ENCODE assay signal across 22 cellular contexts in genomic region chr7:116800594-116800993, GRCh38.
A peak's percentile ranks its signal among the peaks of the same experiment; 100 is the strongest.
DNase-seq lines count a peak whose midpoint lies in the region; ATAC-seq and TF ChIP-seq lines count a peak whose summit lies in the region.
"Had no signal": no experiment of that assay in that cellular context is flagged by ENCODE, and none has a peak within 500 bp of the region (broad histone marks: within the 10 kb centered on the region; RNA-seq: fewer than 3 reads in every experiment).

No MANE protein-coding gene starts in this region.

- peaks cover 6% of the 10 kb centered on the region for H3K27me3 Mint-ChIP-seq in activated T-helper 2 cell treated with anti-CD3 and anti-CD28 coated beads, Interferon-gamma antibody, Interleukin-2, Interleukin-4, amounts not matched to agents 10 μg/mL and 5 μg/mL and 100 μg/mL, durations not matched to agents 14 hours and 24 hours and 36 hours (ENCODE audit: low read depth)

- no peaks in the 10 kb centered on the region for H4K20me1 ChIP-seq in HCT116 (ENCODE audit: insufficient read depth)

- H3K14ac ChIP-seq in neuronal stem cell (ENCODE audit: low read length): no peak overlapping the region

- H4K8ac ChIP-seq in neuronal stem cell (ENCODE audit: low read depth, low read length): no peak overlapping the region

- no CpG with 5 or more reads among the region's 2 CpGs for WGBS in neuronal stem cell (ENCODE audit: extremely low coverage in 2 of 2, insufficient read length in 2 of 2, insufficient replicate concordance in 1 of 2), 2 donors

- ATAC-seq in HCT116: peak; percentile 42
- ATAC-seq: activated CD8-positive, alpha-beta memory T cell treated with anti-CD3 and anti-CD28 coated beads, Interleukin-2, amount 10 ng/mL, durations not matched to agents 7 days and 5 days had no signal

- H2AFZ ChIP-seq in ACC112 (ENCODE audit: low read length, unreplicated experiment) (no peak overlapping the region), HCT116 (ENCODE audit: low read depth, low read length, poor library complexity, severe bottlenecking) (no peak overlapping the region), neuronal stem cell (ENCODE audit: low read length) (no peak overlapping the region)

- no peak overlapping the region for H3K4ac ChIP-seq in neuronal stem cell (ENCODE audit: low read length)

- TF ChIP-seq POLR2A in HCT116 (IDR thresholded peaks at IDR 0.05; ENCODE audit: borderline replicate concordance, extremely low read depth, insufficient read depth, insufficient read length): no peak
- TF ChIP-seq POLR2A in vagina (IDR thresholded peaks at IDR 0.05): no peak

- H3K27me3 ChIP-seq in ACC112 (ENCODE audit: insufficient read depth, low read length): no peaks in the 10 kb centered on the region
- H3K27me3 ChIP-seq in HCT116 (ENCODE audit: insufficient read depth, low read length): no peaks in the 10 kb centered on the region
- H3K27me3 ChIP-seq in neuronal stem cell (ENCODE audit: control insufficient read depth in 3 of 3, insufficient read depth in 3 of 3, low read depth in 1 of 3, low read length in 3 of 3): no peaks in the 10 kb centered on the region
- H3K27me3 ChIP-seq in vagina: no peaks in the 10 kb centered on the region
- H3K27me3 ChIP-seq: ascending aorta, SJSA1, spleen, testis had no signal

- CTCF ChIA-PET in HCT116 (lab: Charles Lee): no interaction called here

- H3K27ac Mint-ChIP-seq in activated T-helper 2 cell treated with anti-CD3 and anti-CD28 coated beads, Interferon-gamma antibody, Interleukin-2, Interleukin-4, amounts not matched to agents 10 μg/mL and 5 μg/mL and 100 μg/mL, durations not matched to agents 14 hours and 24 hours and 36 hours: peak overlapping the region; percentile 2
- H3K27ac Mint-ChIP-seq: activated CD8-positive, alpha-beta memory T cell treated with anti-CD3 and anti-CD28 coated beads, Interleukin-2, amount 10 ng/mL, durations not matched to agents 7 days and 5 days; activated naive CD8-positive, alpha-beta T cell treated with anti-CD3 and anti-CD28 coated beads for 36 hours had no signal

- no peaks in the 10 kb centered on the region for H3K9me2 ChIP-seq in HCT116 (ENCODE audit: insufficient read depth)

- DNase-seq in HCT116 (ENCODE audit: low read depth, low spot score): no peak
- DNase-seq in activated T-helper 2 cell treated with anti-CD3 and anti-CD28 coated beads, Interferon-gamma antibody, Interleukin-2, Interleukin-4, amounts not matched to agents 10 μg/mL and 5 μg/mL and 100 μg/mL, durations not matched to agents 14 hours and 24 hours and 36 hours (ENCODE audit: low spot score): no peak
- DNase-seq in neuronal stem cell (ENCODE audit: low spot score): no peak
- no peak for DNase-seq in cortex of kidney (lab: John Stamatoyannopoulos, UW)
- no peak for DNase-seq in stimulated activated CD4-positive, alpha-beta T cell treated with anti-CD3 and anti-CD28 coated beads, Interleukin-12 subunit alpha, Interleukin-12 subunit beta, amount 100 ng/mL, for 4 hours
- no peak for DNase-seq in SHP77 treated with DMSO at 0.1 percent for 48 hours (lab: John Stamatoyannopoulos, UW)
- no peak for DNase-seq in vagina (ENCODE audit: extremely low spot score in 2 of 2)
- DNase-seq: activated CD4-positive, alpha-beta T cell treated with anti-CD3 and anti-CD28 coated beads for 4 hours; activated CD8-positive, alpha-beta memory T cell treated with anti-CD3 and anti-CD28 coated beads, Interleukin-2, amount 10 ng/mL, durations not matched to agents 7 days and 5 days; activated naive CD8-positive, alpha-beta T cell treated with anti-CD3 and anti-CD28 coated beads for 36 hours; central memory CD4-positive, alpha-beta T cell; dorsolateral prefrontal cortex; NCI-H1417 treated with DMSO at 0.1 percent for 48 hours; spleen; stimulated activated CD4-positive, alpha-beta T cell treated with anti-CD3 and anti-CD28 coated beads, Interleukin-4, amount 100 ng/mL, for 24 hours; stimulated activated naive CD4-positive, alpha-beta T cell; testis had no signal

- POLR2A ChIA-PET in HCT116 (lab: Charles Lee): no interaction called here

- TF ChIP-seq CTCF in HCT116 (IDR thresholded peaks at IDR 0.05 in 2 of 3, conservative IDR thresholded peaks at IDR 0.05 in 1 of 3; ENCODE audit: borderline replicate concordance in 1 of 3, insufficient read depth in 1 of 3, low read depth in 2 of 3, low read length in 2 of 3): no peak
- no peak for TF ChIP-seq CTCF in vagina (IDR thresholded peaks at IDR 0.05)

- H2BK15ac ChIP-seq in neuronal stem cell (ENCODE audit: low read length): no peak overlapping the region

- H3K9me3 ChIP-seq in HCT116 (ENCODE audit: control insufficient read depth in 1 of 2, insufficient read depth in 1 of 2, low read depth in 1 of 2, low read length in 2 of 2) (no peaks in the 10 kb centered on the region), neuronal stem cell (replicated peaks in 1 of 2; ENCODE audit: control insufficient read depth in 2 of 2, insufficient read depth in 1 of 2, low read depth in 1 of 2, low read length in 2 of 2) (no peaks in the 10 kb centered on the region), vagina (no peaks in the 10 kb centered on the region)
- H3K9me3 ChIP-seq: ascending aorta, SJSA1, spleen, testis had no signal

- no peaks in the 10 kb centered on the region for H3K36me3 Mint-ChIP-seq in activated T-helper 2 cell treated with anti-CD3 and anti-CD28 coated beads, Interferon-gamma antibody, Interleukin-2, Interleukin-4, amounts not matched to agents 10 μg/mL and 5 μg/mL and 100 μg/mL, durations not matched to agents 14 hours and 24 hours and 36 hours (ENCODE audit: low read depth)
- H3K36me3 Mint-ChIP-seq: activated CD8-positive, alpha-beta memory T cell treated with anti-CD3 and anti-CD28 coated beads, Interleukin-2, amount 10 ng/mL, durations not matched to agents 7 days and 5 days; activated naive CD8-positive, alpha-beta T cell treated with anti-CD3 and anti-CD28 coated beads for 36 hours; CD14-positive monocyte had no signal

- no peak overlapping the region for H3K4me3 ChIP-seq in ACC112 (ENCODE audit: low read depth, low read length)
- H3K4me3 ChIP-seq in HCT116 (replicated peaks in 1 of 2; ENCODE audit: low read depth in 1 of 2, low read length in 2 of 2): no peak overlapping the region
- no peak overlapping the region for H3K4me3 ChIP-seq in neuronal stem cell (ENCODE audit: low read length in 2 of 2)
- no peak overlapping the region for H3K4me3 ChIP-seq in vagina
- H3K4me3 ChIP-seq: ascending aorta, dorsolateral prefrontal cortex, lung, SJSA1, spleen, testis had no signal

- H3K4me1 ChIP-seq in ACC112 (ENCODE audit: control insufficient read depth, insufficient read depth, low read length, unreplicated experiment) (peaks cover 40% of the 10 kb centered on the region), HCT116 (ENCODE audit: control insufficient read depth in 1 of 2, insufficient read depth in 2 of 2, low read length in 2 of 2) (peaks cover 79 to 95% of the 10 kb centered on the region in 2 experiments), neuronal stem cell (ENCODE audit: control insufficient read depth in 2 of 2, insufficient read depth in 1 of 2, low read depth in 1 of 2, low read length in 2 of 2) (peaks cover 0 to 3% of the 10 kb centered on the region in 2 donors), vagina (peaks cover 4% of the 10 kb centered on the region)
- H3K4me1 ChIP-seq: testis had no signal

- H3K27ac ChIP-seq in ACC112 (ENCODE audit: low read depth, low read length) (peak overlapping the region; percentile 48; the same call in 1 of the 2 replicates), HCT116 (ENCODE audit: low read depth, low read length) (peak overlapping the region; percentile 90), neuronal stem cell (replicated peaks; ENCODE audit: low read length) (no peak overlapping the region), vagina (no peak overlapping the region)
- H3K27ac ChIP-seq: ascending aorta, spleen, testis had no signal

- H3K79me2 ChIP-seq in ACC112 (ENCODE audit: control insufficient read depth, insufficient read depth, low read length, unreplicated experiment): no peaks in the 10 kb centered on the region
- H3K79me2 ChIP-seq in HCT116 (ENCODE audit: insufficient read depth, low read length): no peaks in the 10 kb centered on the region; the same call in 1 of the 2 replicates

- H2BK120ac ChIP-seq in neuronal stem cell (ENCODE audit: low read depth, low read length): no peak overlapping the region

- no peak overlapping the region for H3K18ac ChIP-seq in neuronal stem cell (ENCODE audit: low read length)

- no peak overlapping the region for H4K91ac ChIP-seq in neuronal stem cell (ENCODE audit: low read depth, low read length, poor library complexity)

- H2BK5ac ChIP-seq in neuronal stem cell (ENCODE audit: low read length): no peak overlapping the region

- intact Hi-C loops in HCT116 (cut with micrococcal nuclease): loop anchor here (5.0 kb wide), 1 partner anchor 113 kb away; no protein-coding TSS in a partner anchor
- intact Hi-C loops in activated T-helper 2 cell treated with anti-CD3 and anti-CD28 coated beads, Interferon-gamma antibody, Interleukin-2, Interleukin-4, amounts not matched to agents 10 μg/mL and 5 μg/mL and 100 μg/mL, durations not matched to agents 14 hours and 24 hours and 36 hours (cut with micrococcal nuclease): loop anchor here (5.0 to 10.0 kb wide), 2 partner anchors 568 to 656 kb away; no protein-coding TSS in a partner anchor
- intact Hi-C loops in vagina (cut with DNase I): no loop called here

- TF ChIP-seq RAD21 in HCT116 (IDR thresholded peaks at IDR 0.05; ENCODE audit: low read depth): no peak

- H3K36me3 ChIP-seq in ACC112 (ENCODE audit: insufficient read depth, low read length) (peaks cover 8% of the 10 kb centered on the region; the same call in 1 of the 2 replicates), HCT116 (ENCODE audit: control insufficient read depth in 1 of 2, insufficient read depth in 2 of 2, low read length in 2 of 2) (peaks cover 13 to 25% of the 10 kb centered on the region in 2 experiments; a peak in 2 of 4 replicates), neuronal stem cell (replicated peaks in 1 of 2; ENCODE audit: control insufficient read depth in 2 of 2, insufficient read depth in 2 of 2, low read length in 2 of 2) (no peaks in the 10 kb centered on the region), vagina (no peaks in the 10 kb centered on the region)
- H3K36me3 ChIP-seq: ascending aorta, SJSA1, spleen had no signal

- H3K9ac ChIP-seq in HCT116 (ENCODE audit: low read length) (0 out of 2 replicates have a peak overlapping the region, but pooled peaks have one; percentile 40), neuronal stem cell (ENCODE audit: low read depth, low read length, poor library complexity) (no peak overlapping the region)

- H2AK5ac ChIP-seq in neuronal stem cell (ENCODE audit: low read depth, low read length): no peak overlapping the region

- H3K4me2 ChIP-seq in HCT116 (ENCODE audit: low read length): peak overlapping the region; percentile 80
- no peak overlapping the region for H3K4me2 ChIP-seq in neuronal stem cell (ENCODE audit: insufficient read depth, low read length, poor library complexity, severe bottlenecking)

- H2BK12ac ChIP-seq in neuronal stem cell (ENCODE audit: low read length): peak overlapping the region; percentile 41

- no peaks in the 10 kb centered on the region for H3K79me1 ChIP-seq in neuronal stem cell (ENCODE audit: low read depth, low read length)

- BruUV-seq in HCT116 (replicated peaks; lab: Mats Ljungman, UMichigan): no TSS peak

- no peak overlapping the region for H3K4me3 Mint-ChIP-seq in activated T-helper 2 cell treated with anti-CD3 and anti-CD28 coated beads, Interferon-gamma antibody, Interleukin-2, Interleukin-4, amounts not matched to agents 10 μg/mL and 5 μg/mL and 100 μg/mL, durations not matched to agents 14 hours and 24 hours and 36 hours (ENCODE audit: low read depth)
- H3K4me3 Mint-ChIP-seq: activated CD8-positive, alpha-beta memory T cell treated with anti-CD3 and anti-CD28 coated beads, Interleukin-2, amount 10 ng/mL, durations not matched to agents 7 days and 5 days; activated naive CD8-positive, alpha-beta T cell treated with anti-CD3 and anti-CD28 coated beads for 36 hours; CD14-positive monocyte had no signal

- RAD21 ChIA-PET in HCT116 (lab: Charles Lee; ENCODE audit: low non-redundant PET in 1 of 2, low total read pairs in 2 of 2, uncharacterized antibody in 2 of 2, unreplicated experiment in 2 of 2): no interaction called here

- H3K9me3 Mint-ChIP-seq in activated T-helper 2 cell treated with anti-CD3 and anti-CD28 coated beads, Interferon-gamma antibody, Interleukin-2, Interleukin-4, amounts not matched to agents 10 μg/mL and 5 μg/mL and 100 μg/mL, durations not matched to agents 14 hours and 24 hours and 36 hours: no peaks in the 10 kb centered on the region
- H3K9me3 Mint-ChIP-seq: activated naive CD8-positive, alpha-beta T cell treated with anti-CD3 and anti-CD28 coated beads for 36 hours; CD14-positive monocyte had no signal

- H3K4me1 Mint-ChIP-seq in activated T-helper 2 cell treated with anti-CD3 and anti-CD28 coated beads, Interferon-gamma antibody, Interleukin-2, Interleukin-4, amounts not matched to agents 10 μg/mL and 5 μg/mL and 100 μg/mL, durations not matched to agents 14 hours and 24 hours and 36 hours (ENCODE audit: low read depth): peaks cover 12% of the 10 kb centered on the region

- no peak overlapping the region for H3K23ac ChIP-seq in neuronal stem cell (ENCODE audit: low read depth, low read length, poor library complexity)

Comparison
In these comparisons a context has a peak if more than half of its experiments do, and no peak if none do; other contexts are left out.
1. H3K27ac ChIP-seq: peak in ACC112 (single experiment) and HCT116 (single experiment); none in neuronal stem cell (single experiment) and vagina (single experiment).